Comparison of ENCODE assay signal across 1 cellular context in genomic region chr12:43835656-43836454, GRCh38.
TF ChIP-seq lines count a peak whose summit lies in the region.

Gene TMEM117 (plus strand): TSS chr12:43836081.

TF ChIP-seq in GM23338, 12 proteins besides CTCF, POLR2A, EP300 and RAD21 (continued from another document):
- TF ChIP-seq REST (IDR thresholded peaks at IDR 0.05; ENCODE audit: unreplicated experiment) (no peak), CREB1 (CRISPR knock-in tag; IDR thresholded peaks at IDR 0.05; ENCODE audit: low read depth) (no peak)
